8 cellular contexts compared by ENCODE assay signal in genomic region chr6:46011241-46012085, GRCh38. TPM values are rescaled to one million over a fixed set of nuclear protein-coding genes. Genes with fewer than 3 reads are reported as not detected.
A peak's percentile ranks its signal among the peaks of the same experiment; 100 is the strongest.
DNase-seq lines count a peak whose midpoint lies in the region; ATAC-seq and FAIRE-seq lines count a peak whose summit lies in the region.

No MANE protein-coding gene starts in this region.

- no peaks in the 10 kb centered on the region for H3K36me3 Mint-ChIP-seq in activated CD4-positive, alpha-beta memory T cell treated with anti-CD3 and anti-CD28 coated beads for 36 hours

- peaks cover 1% of the 10 kb centered on the region for H3K27me3 Mint-ChIP-seq in activated CD4-positive, alpha-beta memory T cell treated with anti-CD3 and anti-CD28 coated beads for 36 hours

- no peaks in the 10 kb centered on the region for H3K9me3 Mint-ChIP-seq in activated CD4-positive, alpha-beta memory T cell treated with anti-CD3 and anti-CD28 coated beads for 36 hours

- peak overlapping the region; percentile 77 for H3K27ac Mint-ChIP-seq in activated CD4-positive, alpha-beta memory T cell treated with anti-CD3 and anti-CD28 coated beads for 36 hours

- CTCF ChIA-PET in activated CD4-positive, alpha-beta memory T cell treated with anti-CD3 and anti-CD28 coated beads for 36 hours (lab: Charles Lee): interaction anchor here (0.6 to 3.1 kb wide), 5 partner anchors 30 to 399 kb away, joined by 3 to 11 read pairs (median 3); no protein-coding TSS in a partner anchor

- 42% methylated on average over 7 of the region's 7 CpGs for WGBS in right cardiac atrium

- no peaks in the 10 kb centered on the region for H3K27me3 ChIP-seq in right cardiac atrium (ENCODE audit: control insufficient read depth, insufficient read depth)

- DNase-seq in GM19239 (ENCODE audit: insufficient read length, low spot score): peak; percentile 83
- peak; percentile 80 for DNase-seq in activated CD4-positive, alpha-beta memory T cell treated with anti-CD3 and anti-CD28 coated beads for 36 hours
- DNase-seq in right cardiac atrium: peak; percentile 18 to 46 (median 32)
- DNase-seq in stimulated activated CD8-positive, alpha-beta memory T cell treated with anti-CD3 and anti-CD28 coated beads, Interleukin-7, amount 100 ng/mL, for 4 hours (ENCODE audit: low read depth in 2 of 2): peak; percentile 43 to 58
- no peak for DNase-seq in DMS153 (lab: John Stamatoyannopoulos, UW)
- DNase-seq in NCI-H1417 (lab: John Stamatoyannopoulos, UW): no peak
- no peak for DNase-seq in NCI-H146 (lab: John Stamatoyannopoulos, UW)

- H3K4me1 ChIP-seq in right cardiac atrium (ENCODE audit: control insufficient read depth, insufficient read depth, low read length): peaks cover 8% of the 10 kb centered on the region

- peak overlapping the region; percentile 39 for H3K4me3 Mint-ChIP-seq in activated CD4-positive, alpha-beta memory T cell treated with anti-CD3 and anti-CD28 coated beads for 36 hours

- intact Hi-C loops in activated CD4-positive, alpha-beta memory T cell treated with anti-CD3 and anti-CD28 coated beads for 36 hours (cut with micrococcal nuclease): loop anchor here (1.0 to 10.0 kb wide), 13 partner anchors 11 to 1369 kb away; no protein-coding TSS in a partner anchor
- intact Hi-C loops in right cardiac atrium (cut with DNase I): loop anchor here in 2 of 4 donors (5.0 to 10.0 kb wide), 2 partner anchors 57 to 79 kb away; no protein-coding TSS in a partner anchor

- ATAC-seq in HG03159 (IDR thresholded peaks at IDR 0.05; ENCODE audit: unreplicated experiment) (peak; percentile 91), right cardiac atrium (peak; percentile 53 to 55)

- POLR2A ChIA-PET in activated CD4-positive, alpha-beta memory T cell treated with anti-CD3 and anti-CD28 coated beads for 36 hours (lab: Charles Lee): interaction anchor here (0.6 to 1.8 kb wide), 3 partner anchors 11 to 1368 kb away, joined by 3 to 6 read pairs (median 5); no protein-coding TSS in a partner anchor

- H3K4me3 ChIP-seq in right cardiac atrium (ENCODE audit: low read length): peak overlapping the region; percentile 9

- no peaks in the 10 kb centered on the region for H3K9me3 ChIP-seq in right cardiac atrium (ENCODE audit: control insufficient read depth, low read length)

- peaks cover 58% of the 10 kb centered on the region for H3K4me1 Mint-ChIP-seq in activated CD4-positive, alpha-beta memory T cell treated with anti-CD3 and anti-CD28 coated beads for 36 hours (ENCODE audit: low read depth)

- FAIRE-seq in GM19239 (lab: Jason Lieb, UNC): peak; percentile 99

- peak overlapping the region; percentile 84 for H3K27ac ChIP-seq in right cardiac atrium (ENCODE audit: low read length)

RNA-seq across cellular contexts. Expression of gene CLIC5, which starts 4.2 kb away (rescaled TPM):
- 1 to 10 TPM; 8.0 to 8.5 TPM for total RNA-seq in activated CD4-positive, alpha-beta memory T cell treated with anti-CD3 and anti-CD28 coated beads for 36 hours
- total RNA-seq in right cardiac atrium: 100 to 1,000 TPM; 115 to 150 (median 124) TPM
- polyA plus RNA-seq in right cardiac atrium: 60.5 TPM

Comparison
In these comparisons a context has a peak if more than half of its experiments do, and no peak if none do; other contexts are left out.
1. DNase-seq: peak in GM19239 (single experiment), activated CD4-positive, alpha-beta memory T cell treated with anti-CD3 and anti-CD28 coated beads for 36 hours (single experiment), right cardiac atrium (3 of 3) and stimulated activated CD8-positive, alpha-beta memory T cell treated with anti-CD3 and anti-CD28 coated beads, Interleukin-7, amount 100 ng/mL, for 4 hours (2 of 2); none in DMS153 (single experiment), NCI-H1417 (0 of 3) and NCI-H146 (single experiment).
2. RNA of gene CLIC5, which starts 4.2 kb away (total RNA-seq): 115 to 150 TPM in right cardiac atrium; 8.0 to 8.5 TPM in activated CD4-positive, alpha-beta memory T cell treated with anti-CD3 and anti-CD28 coated beads for 36 hours; every median in the first group is over 10 times any median in the second.